In the genomic region with DNA sequence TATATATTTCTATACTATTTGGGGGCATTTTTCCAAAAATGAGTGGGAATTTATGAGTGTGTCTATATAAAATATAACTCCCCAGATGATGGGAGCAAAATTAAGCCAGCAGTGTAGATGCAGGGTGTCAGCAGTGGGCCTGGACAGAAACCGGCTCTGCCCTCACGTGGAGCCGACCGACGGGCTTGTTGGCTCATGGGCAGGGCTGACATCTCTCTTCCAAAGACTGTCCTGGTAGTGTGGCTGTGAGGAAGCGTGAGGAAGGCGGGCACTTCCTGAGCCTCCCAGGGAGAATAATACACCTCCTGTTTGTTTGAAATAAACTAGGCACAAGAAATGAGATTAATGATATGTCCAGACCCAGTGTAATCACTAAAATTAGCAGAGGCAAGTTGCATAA, we compare ENCODE assay signal across 21 cellular contexts.
DNase-seq lines count a peak whose midpoint lies in the region; TF ChIP-seq lines count a peak whose summit lies in the region.
"Had no signal": no experiment of that assay in that cellular context is flagged by ENCODE, and none has a peak within 500 bp of the region (broad histone marks: within the 10 kb centered on the region; RNA-seq: fewer than 3 reads in every experiment).

No MANE protein-coding gene starts in this region.

- no peaks in the 10 kb centered on the region for H3K4me1 Mint-ChIP-seq in chondrocyte (ENCODE audit: low read depth)

- peak overlapping the region; percentile 51 for H3K18ac ChIP-seq in neuronal stem cell (ENCODE audit: low read length)

- H3K36me3 ChIP-seq in neuronal stem cell (replicated peaks in 1 of 2; ENCODE audit: control insufficient read depth in 2 of 2, insufficient read depth in 2 of 2, low read length in 2 of 2): no peaks in the 10 kb centered on the region

- no peak overlapping the region for H4K91ac ChIP-seq in neuronal stem cell (ENCODE audit: low read depth, low read length, poor library complexity)

- no peak overlapping the region for H3K23ac ChIP-seq in neuronal stem cell (ENCODE audit: low read depth, low read length, poor library complexity)

- no peak overlapping the region for H2BK12ac ChIP-seq in neuronal stem cell (ENCODE audit: low read length)

- H4K8ac ChIP-seq in neuronal stem cell (ENCODE audit: low read depth, low read length): no peak overlapping the region

- no peak overlapping the region for H3K4ac ChIP-seq in neuronal stem cell (ENCODE audit: low read length)

- H2BK120ac ChIP-seq in neuronal stem cell (ENCODE audit: low read depth, low read length): no peak overlapping the region

- H3K4me1 ChIP-seq in neuronal stem cell (ENCODE audit: control insufficient read depth in 2 of 2, insufficient read depth in 1 of 2, low read depth in 1 of 2, low read length in 2 of 2): peaks cover 11% of the 10 kb centered on the region in 2 donors
- H3K4me1 ChIP-seq: A549 had no signal

- H2BK5ac ChIP-seq in neuronal stem cell (ENCODE audit: low read length): no peak overlapping the region

- no peak overlapping the region for H3K9ac ChIP-seq in neuronal stem cell (ENCODE audit: low read depth, low read length, poor library complexity)

- no peak overlapping the region for H3K4me3 ChIP-seq in neuronal stem cell (ENCODE audit: low read length in 2 of 2)
- H3K4me3 ChIP-seq: A549, GM12878 had no signal

- H3K27me3 ChIP-seq in neuronal stem cell (ENCODE audit: control insufficient read depth in 3 of 3, insufficient read depth in 3 of 3, low read depth in 1 of 3, low read length in 3 of 3): peaks cover 0 to 25% (median 3%) of the 10 kb centered on the region in 3 experiments

- H3K27me3 Mint-ChIP-seq in chondrocyte (ENCODE audit: low read depth): peaks cover 22% of the 10 kb centered on the region

- no peak overlapping the region for H3K14ac ChIP-seq in neuronal stem cell (ENCODE audit: low read length)

- DNase-seq in NCI-H1417 (lab: John Stamatoyannopoulos, UW) (peak in 2 of 3 experiments; percentile 55 to 76), NCI-H1417 treated with DMSO at 0.1 percent for 48 hours (lab: John Stamatoyannopoulos, UW) (no peak), chondrocyte (ENCODE audit: low spot score) (peak; percentile 67), neuronal stem cell (ENCODE audit: low spot score) (no peak), HUDEP-2 (lab: John Stamatoyannopoulos, UW; ENCODE audit: unreplicated experiment in 76 of 76) (no peak), D341Med (ENCODE audit: low spot score) (no peak)
- no peak for DNase-seq in stimulated activated CD8-positive, alpha-beta memory T cell treated with anti-CD3 and anti-CD28 coated beads, Interleukin-4, amount 100 ng/mL, for 48 hours
- DNase-seq: AML-193; CD4-positive, alpha-beta T cell; DMS 273 treated with DMSO at 0.1 percent for 48 hours; DMS53; DND-41; EL; GOT3; H7; HFFc6 had no signal

- no peak for TF ChIP-seq CTCF in chondrocyte (IDR thresholded peaks at IDR 0.05)

- H3K9me3 Mint-ChIP-seq in chondrocyte (ENCODE audit: low read depth): no peaks in the 10 kb centered on the region
- H3K9me3 Mint-ChIP-seq: CD4-positive, alpha-beta T cell had no signal

- no peaks in the 10 kb centered on the region for H3K79me1 ChIP-seq in neuronal stem cell (ENCODE audit: low read depth, low read length)

- no peak overlapping the region for H3K27ac ChIP-seq in neuronal stem cell (replicated peaks; ENCODE audit: low read length)
- H3K27ac ChIP-seq: 22Rv1, A549, C4-2B, HL-60 had no signal

- no peak overlapping the region for H2AFZ ChIP-seq in neuronal stem cell (ENCODE audit: low read length)

- H3K4me2 ChIP-seq in neuronal stem cell (ENCODE audit: insufficient read depth, low read length, poor library complexity, severe bottlenecking): no peak overlapping the region
- H3K4me2 ChIP-seq: A549 had no signal

- WGBS in neuronal stem cell (ENCODE audit: extremely low coverage in 2 of 2, insufficient read length in 2 of 2, insufficient replicate concordance in 1 of 2), 2 donors: no CpG with 5 or more reads among the region's 7 CpGs

- H3K9me3 ChIP-seq in neuronal stem cell (replicated peaks in 1 of 2; ENCODE audit: control insufficient read depth in 2 of 2, insufficient read depth in 1 of 2, low read depth in 1 of 2, low read length in 2 of 2): peaks cover 0 to 3% of the 10 kb centered on the region in 2 donors
- H3K9me3 ChIP-seq: A549 had no signal

- H3K4me3 Mint-ChIP-seq in chondrocyte (ENCODE audit: unreplicated experiment): no peak overlapping the region
- H3K4me3 Mint-ChIP-seq: CD4-positive, alpha-beta T cell; HFFc6 had no signal

- H2BK15ac ChIP-seq in neuronal stem cell (ENCODE audit: low read length): no peak overlapping the region

- H3K36me3 Mint-ChIP-seq in chondrocyte (ENCODE audit: low read depth): no peaks in the 10 kb centered on the region

- H2AK5ac ChIP-seq in neuronal stem cell (ENCODE audit: low read depth, low read length): no peak overlapping the region

- no peak overlapping the region for H3K27ac Mint-ChIP-seq in chondrocyte (ENCODE audit: unreplicated experiment)
- H3K27ac Mint-ChIP-seq: CD4-positive, alpha-beta T cell; HFFc6 had no signal

Comparison
In these comparisons a context has a peak if more than half of its experiments do, and no peak if none do; other contexts are left out.
1. DNase-seq: peak in NCI-H1417 (2 of 3) and chondrocyte (single experiment); none in NCI-H1417 treated with DMSO at 0.1 percent for 48 hours (single experiment), neuronal stem cell (single experiment), stimulated activated CD8-positive, alpha-beta memory T cell treated with anti-CD3 and anti-CD28 coated beads, Interleukin-4, amount 100 ng/mL, for 48 hours (single experiment), HUDEP-2 (0 of 76) and D341Med (single experiment).